In the genomic region with DNA sequence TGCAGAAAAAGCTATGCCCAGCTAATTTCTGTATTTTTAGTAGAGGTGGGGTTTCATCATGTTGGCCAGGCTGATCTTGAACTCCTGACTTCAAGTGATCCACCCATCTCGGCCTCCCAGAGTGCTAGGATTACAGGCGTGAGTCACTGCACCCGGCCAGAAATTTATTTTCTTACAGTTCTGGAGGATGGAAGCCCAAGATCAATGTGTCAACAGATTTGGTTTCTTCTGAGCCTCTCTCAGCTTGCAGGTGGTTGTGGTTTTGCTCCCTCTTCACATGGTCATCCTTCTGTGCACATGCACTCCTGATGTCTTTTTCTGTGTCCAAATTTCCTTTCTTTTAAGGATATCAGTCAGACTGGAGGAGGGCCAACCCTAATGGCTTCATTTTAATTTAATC, we compare ENCODE assay signal across 24 cellular contexts. TPM values are rescaled to one million over a fixed set of nuclear protein-coding genes. Genes with fewer than 3 reads are reported as not detected.
DNase-seq lines count a peak whose midpoint lies in the region; ATAC-seq and TF ChIP-seq lines count a peak whose summit lies in the region.
"Had no signal": no experiment of that assay in that cellular context is flagged by ENCODE, and none has a peak within 500 bp of the region (broad histone marks: within the 10 kb centered on the region; RNA-seq: fewer than 3 reads in every experiment).

No MANE protein-coding gene starts in this region.

- H3K79me2 ChIP-seq in GM23248 (ENCODE audit: insufficient read depth), result no peaks in the 10 kb centered on the region

- TF ChIP-seq CTCF in transverse colon (IDR thresholded peaks at IDR 0.05), result no peak

- no peaks in the 10 kb centered on the region for H3K9me3 ChIP-seq in GM23248 (ENCODE audit: low read depth)
- H3K9me3 ChIP-seq in transverse colon, result peaks cover 0 to 8% of the 10 kb centered on the region in 2 donors

- H4K20me1 ChIP-seq in GM23248 (ENCODE audit: insufficient read depth), result no peaks in the 10 kb centered on the region

- H3K36me3 ChIP-seq in GM23248 (ENCODE audit: low read depth) (no peaks in the 10 kb centered on the region), transverse colon (no peaks in the 10 kb centered on the region)
- H3K36me3 ChIP-seq: thoracic aorta had no signal

- in situ Hi-C loops in GM23248 (cut with MboI), result no loop called here
- in situ Hi-C loops in transverse colon (cut with MboI; ENCODE audit: low pct_ligation_motif_present in 1 of 4, low pct_unique_long_range_greater_than_20kb in 1 of 4, low sequenced_read_pairs in 3 of 4), result no loop called here

- H3K4me3 ChIP-seq in GM23248, result no peak overlapping the region
- no peak overlapping the region for H3K4me3 ChIP-seq in transverse colon
- H3K4me3 ChIP-seq: A549, thoracic aorta had no signal

- no peaks in the 10 kb centered on the region; the same call in 1 of the 2 replicates for H3K27me3 ChIP-seq in GM23248 (replicated peaks; ENCODE audit: insufficient read depth)
- H3K27me3 ChIP-seq in transverse colon, result no peaks in the 10 kb centered on the region

- H3F3A ChIP-seq in GM23248 (ENCODE audit: insufficient read depth), result no peaks in the 10 kb centered on the region

- 0 out of 2 replicates have a peak, but pooled peaks cover 5% of the 10 kb centered on the region for H3K9me2 ChIP-seq in GM23248 (ENCODE audit: insufficient read depth)

- DNase-seq in A172 (ENCODE audit: low spot score), result peak; percentile 21
- DNase-seq in GM23248, result peak; percentile 2
- DNase-seq in NCI-H187 treated with DMSO at 0.1 percent for 48 hours (lab: John Stamatoyannopoulos, UW), result peak; percentile 29
- peak; percentile 4 for DNase-seq in brain pericyte (ENCODE audit: low read depth, low spot score)
- no peak for DNase-seq in transverse colon
- DNase-seq in DMS 273 (lab: John Stamatoyannopoulos, UW; ENCODE audit: unreplicated experiment), result no peak
- DNase-seq in Right ventricle myocardium inferior (ENCODE audit: missing footprints), result no peak
- DNase-seq: activated CD4-positive, alpha-beta T cell treated with anti-CD3 and anti-CD28 coated beads, Interleukin-2, amount 50 U/mL, for 1 hour; activated gamma-delta T cell treated with Interleukin-2 at 50 U/mL for 16 hours; activated T-cell treated with anti-CD3 and anti-CD28 coated beads, Interleukin-2, amount 50 U/mL, for 4 hours; DMS53; midbrain; natural killer cell; NCI-H1436; NCI-H446; occipital lobe; SHP77; stimulated activated naive CD4-positive, alpha-beta T cell treated with Interleukin-2 at 50 U/mL for 16 hours had no signal

- ATAC-seq in activated CD4-positive, CD25-positive, alpha-beta regulatory T cell treated with anti-CD3 and anti-CD28 coated beads, Interleukin-2, amount 50 U/mL, for 24 hours, result no peak
- ATAC-seq in Right ventricle myocardium inferior, result no peak
- ATAC-seq: A549; activated T-cell treated with anti-CD3 and anti-CD28 coated beads, Interleukin-2, amount 50 U/mL, for 4 hours; natural killer cell had no signal

- H3K9ac ChIP-seq in GM23248, result no peak overlapping the region

- H3K4me1 ChIP-seq in GM23248 (ENCODE audit: insufficient read depth) (no peaks in the 10 kb centered on the region), transverse colon (no peaks in the 10 kb centered on the region)
- H3K4me1 ChIP-seq: A549 had no signal

- 26 to 30% methylated on average over 3 of the region's 3 CpGs for WGBS in GM23248 (ENCODE audit: low coverage in 1 of 2, low lambda C conversion rate in 2 of 2, missing lambda C conversion rate in 2 of 2), 2 experiments
- 36 to 63% methylated on average over 3 of the region's 3 CpGs for WGBS in transverse colon (ENCODE audit: low coverage in 1 of 2), 2 donors

- no peak for TF ChIP-seq POLR2A in transverse colon (IDR thresholded peaks at IDR 0.05)

- H3K4me2 ChIP-seq in GM23248 (ENCODE audit: unreplicated experiment), result no peak overlapping the region
- H3K4me2 ChIP-seq: A549 had no signal

- TF ChIP-seq EP300 in transverse colon (IDR thresholded peaks at IDR 0.05; ENCODE audit: low read depth), result no peak

- intact Hi-C loops in transverse colon (cut with DNase I; ENCODE audit: low total_unique reads) (no loop called here), Right ventricle myocardium inferior (cut with DNase I) (no loop called here)

- no peak overlapping the region for H2AFZ ChIP-seq in GM23248

- no peak overlapping the region for H3K27ac ChIP-seq in GM23248
- H3K27ac ChIP-seq in transverse colon, result no peak overlapping the region
- H3K27ac ChIP-seq: A549, thoracic aorta had no signal

RNA-seq across cellular contexts. Expression of a gene that starts 35.6 kb away (rescaled TPM):
- not detected in 2 replicates for total RNA-seq in A172 (2014; rRNA removed; shearing (Covaris generic))
- not detected in 2 replicates for total RNA-seq in GM23248 (2014; rRNA removed; shearing (Covaris generic))
- polyA plus RNA-seq in GM23248 (2016; fragmentation: Nextera tagmentation; extraction: Ambion mirVana), result not detected in 2 replicates
- total RNA-seq in transverse colon (not detected), Right ventricle myocardium inferior (not detected)
- total RNA-seq: activated T-cell treated with anti-CD3 and anti-CD28 coated beads, Interleukin-2, amount 50 U/mL, for 4 hours; fibroblast of lung; natural killer cell; occipital lobe; pulmonary artery endothelial cell; thoracic aorta had no signal
- polyA plus RNA-seq: A549, fibroblast of lung, liver had no signal

Comparison
In these comparisons a context has a peak if more than half of its experiments do, and no peak if none do; other contexts are left out.
1. DNase-seq: peak in A172 (single experiment), GM23248 (single experiment), NCI-H187 treated with DMSO at 0.1 percent for 48 hours (single experiment) and brain pericyte (single experiment); none in transverse colon (single experiment), DMS 273 (single experiment) and Right ventricle myocardium inferior (single experiment).